In the genomic region with DNA sequence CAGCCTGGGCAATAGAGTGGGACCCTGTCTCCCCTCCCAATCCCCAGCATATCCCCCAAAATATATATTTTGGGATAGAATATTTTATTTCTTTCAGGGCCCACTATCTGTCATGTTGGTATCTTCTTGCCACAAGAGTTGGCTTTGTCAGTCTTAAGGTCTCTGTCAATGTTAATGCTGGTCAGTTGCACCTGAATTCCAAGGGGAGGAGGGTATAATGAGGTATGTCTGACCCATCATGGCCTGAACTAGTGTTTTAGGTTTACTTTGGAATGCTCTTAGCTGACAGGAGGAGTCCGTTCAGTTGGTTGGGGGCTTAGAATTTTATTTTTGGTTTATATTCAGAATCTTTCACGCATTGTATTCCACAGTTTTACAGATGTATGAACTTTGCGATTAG, we compare ENCODE assay signal across 1 cellular context.
TF ChIP-seq lines count a peak whose summit lies in the region.

No MANE protein-coding gene starts in this region.

TF ChIP-seq in HepG2, 621 proteins besides CTCF, POLR2A, EP300 and RAD21:
- TF ChIP-seq, protein P1, sequence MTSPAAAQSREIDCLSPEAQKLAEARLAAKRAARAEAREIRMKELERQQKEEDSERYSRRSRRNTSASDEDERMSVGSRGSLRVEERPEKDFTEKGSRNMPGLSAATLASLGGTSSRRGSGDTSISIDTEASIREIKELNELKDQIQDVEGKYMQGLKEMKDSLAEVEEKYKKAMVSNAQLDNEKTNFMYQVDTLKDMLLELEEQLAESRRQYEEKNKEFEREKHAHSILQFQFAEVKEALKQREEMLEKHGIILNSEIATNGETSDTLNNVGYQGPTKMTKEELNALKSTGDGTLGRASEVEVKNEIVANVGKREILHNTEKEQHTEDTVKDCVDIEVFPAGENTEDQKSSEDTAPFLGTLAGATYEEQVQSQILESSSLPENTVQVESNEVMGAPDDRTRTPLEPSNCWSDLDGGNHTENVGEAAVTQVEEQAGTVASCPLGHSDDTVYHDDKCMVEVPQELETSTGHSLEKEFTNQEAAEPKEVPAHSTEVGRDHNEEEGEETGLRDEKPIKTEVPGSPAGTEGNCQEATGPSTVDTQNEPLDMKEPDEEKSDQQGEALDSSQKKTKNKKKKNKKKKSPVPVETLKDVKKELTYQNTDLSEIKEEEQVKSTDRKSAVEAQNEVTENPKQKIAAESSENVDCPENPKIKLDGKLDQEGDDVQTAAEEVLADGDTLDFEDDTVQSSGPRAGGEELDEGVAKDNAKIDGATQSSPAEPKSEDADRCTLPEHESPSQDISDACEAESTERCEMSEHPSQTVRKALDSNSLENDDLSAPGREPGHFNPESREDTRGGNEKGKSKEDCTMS (CRISPR knock-in tag; conservative IDR thresholded peaks at IDR 0.05) = no peak
- TF ChIP-seq ZNF841 (CRISPR knock-in tag; IDR thresholded peaks at IDR 0.05; ENCODE audit: borderline replicate concordance) = no peak
- 0 out of 2 replicates have a peak, but pooled peaks have one; percentile 12 for TF ChIP-seq ZNF121 (CRISPR knock-in tag; IDR thresholded peaks at IDR 0.05)
- TF ChIP-seq MEIS2 (CRISPR knock-in tag; IDR thresholded peaks at IDR 0.05) = no peak
- TF ChIP-seq TEAD3 (CRISPR knock-in tag; optimal IDR thresholded peaks at IDR 0.05; ENCODE audit: borderline replicate concordance) = peak; percentile 16
- no peak for TF ChIP-seq ZNF724P (CRISPR knock-in tag; IDR thresholded peaks at IDR 0.05; ENCODE audit: borderline replicate concordance)
- TF ChIP-seq MAFF (IDR thresholded peaks at IDR 0.05; ENCODE audit: low read depth, low read length) = no peak
